In genomic region chr20:6007094-6007528, GRCh38 we compare ENCODE assay signal across 8 cellular contexts. TPM values are rescaled to one million over a fixed set of nuclear protein-coding genes. Genes with fewer than 3 reads are reported as not detected.
DNase-seq lines count a peak whose midpoint lies in the region; ATAC-seq and TF ChIP-seq lines count a peak whose summit lies in the region.

No MANE protein-coding gene starts in this region.

- H3K36me3 Mint-ChIP-seq in osteocyte (ENCODE audit: unreplicated experiment) = peaks cover 14% of the 10 kb centered on the region

- H3K4me1 ChIP-seq in DND-41 (ENCODE audit: insufficient read depth, low read length) = peaks cover 36% of the 10 kb centered on the region
- peaks cover 14% of the 10 kb centered on the region for H3K4me1 ChIP-seq in effector memory CD4-positive, alpha-beta T cell (ENCODE audit: control insufficient read depth, insufficient read depth, low read length, poor library complexity, severe bottlenecking)

- ATAC-seq in DND-41 (ENCODE audit: insufficient read depth, low read depth) = no peak; the same call in 2 of the 3 replicates
- no peak for ATAC-seq in HG03460 (IDR thresholded peaks at IDR 0.05; ENCODE audit: unreplicated experiment)
- no peak for ATAC-seq in GM21529 (IDR thresholded peaks at IDR 0.05; ENCODE audit: unreplicated experiment)
- no peak for ATAC-seq in HG03565 (IDR thresholded peaks at IDR 0.05; ENCODE audit: unreplicated experiment)

- H3K79me2 ChIP-seq in DND-41 (ENCODE audit: insufficient read depth, low read length) = peaks cover 67% of the 10 kb centered on the region

- peaks cover 33% of the 10 kb centered on the region for H3K36me3 ChIP-seq in DND-41 (ENCODE audit: insufficient read depth, low read length)
- H3K36me3 ChIP-seq in effector memory CD4-positive, alpha-beta T cell (ENCODE audit: control insufficient read depth, insufficient read depth, low read length) = peaks cover 19% of the 10 kb centered on the region

- H3K27me3 Mint-ChIP-seq in osteocyte (ENCODE audit: unreplicated experiment) = no peaks in the 10 kb centered on the region

- H3K27ac Mint-ChIP-seq in osteocyte (ENCODE audit: unreplicated experiment) = peak overlapping the region; percentile 87

- H3K9me3 ChIP-seq in DND-41 (ENCODE audit: insufficient read depth, low read length, severe bottlenecking) = no peaks in the 10 kb centered on the region
- no peaks in the 10 kb centered on the region for H3K9me3 ChIP-seq in effector memory CD4-positive, alpha-beta T cell (ENCODE audit: control insufficient read depth, low read length)

- H3K9ac ChIP-seq in DND-41 (ENCODE audit: low read depth, low read length) = peak overlapping the region; percentile 94

- H3K27ac ChIP-seq in DND-41 (ENCODE audit: low read length) = peak overlapping the region; percentile 85
- H3K27ac ChIP-seq in effector memory CD4-positive, alpha-beta T cell (ENCODE audit: insufficient read depth, low read length, poor library complexity, severe bottlenecking) = no peak overlapping the region

- DNase-seq in DND-41 (peak; percentile 19), NAMALWA (ENCODE audit: low spot score) (peak; percentile 28), osteocyte (ENCODE audit: extremely low spot score, unreplicated experiment) (no peak), NCI-H2171 (lab: John Stamatoyannopoulos, UW) (no peak)
- no peak for DNase-seq in effector memory CD4-positive, alpha-beta T cell

- peaks cover 24% of the 10 kb centered on the region; the same call in 1 of the 2 replicates for H4K20me1 ChIP-seq in DND-41 (ENCODE audit: insufficient read depth, low read length)

- H3K4me3 ChIP-seq in DND-41 (ENCODE audit: low read depth in 1 of 2, low read length in 2 of 2) = peak overlapping the region; percentile 64 to 82; a peak in 3 of 4 replicates
- peak overlapping the region; percentile 87 for H3K4me3 ChIP-seq in effector memory CD4-positive, alpha-beta T cell (ENCODE audit: insufficient read depth, low read depth, low read length, poor library complexity, severe bottlenecking)

- H3K4me3 Mint-ChIP-seq in osteocyte (ENCODE audit: unreplicated experiment) = peak overlapping the region; percentile 92

- H3K27me3 ChIP-seq in DND-41 (ENCODE audit: insufficient read depth, low read length, poor library complexity) = no peaks in the 10 kb centered on the region
- no peaks in the 10 kb centered on the region for H3K27me3 ChIP-seq in effector memory CD4-positive, alpha-beta T cell (replicated peaks; ENCODE audit: control insufficient read depth, insufficient read depth, low read length, poor library complexity, severe bottlenecking)

- 0 out of 2 replicates have a peak overlapping the region, but pooled peaks have one; percentile 93 for H2AFZ ChIP-seq in DND-41 (ENCODE audit: low read depth, low read length)

- no peaks in the 10 kb centered on the region for H3K9me3 Mint-ChIP-seq in osteocyte (ENCODE audit: unreplicated experiment)

- H3K4me2 ChIP-seq in DND-41 (ENCODE audit: insufficient read depth, low read length) = peak overlapping the region; percentile 69

- H3K4me1 Mint-ChIP-seq in osteocyte (ENCODE audit: unreplicated experiment) = peaks cover 28% of the 10 kb centered on the region

- no peak for TF ChIP-seq CTCF in DND-41 (IDR thresholded peaks at IDR 0.05; ENCODE audit: borderline replicate concordance, extremely low read depth, low read length, poor library complexity, severe bottlenecking)
- no peak for TF ChIP-seq CTCF in osteocyte (IDR thresholded peaks at IDR 0.05)

RNA-seq across cellular contexts. Expression of gene CRLS1, which starts 1.2 kb away (rescaled TPM):
- total RNA-seq in osteocyte = 32.5 and 40.7 TPM in 2 replicates

RNA-seq across cellular contexts. Expression of gene LRRN4, which starts 46.7 kb away (rescaled TPM):
- total RNA-seq in osteocyte = not detected in 2 replicates

RNA-seq across cellular contexts. Expression of gene MCM8, which starts 56.7 kb away (rescaled TPM):
- total RNA-seq in osteocyte = 6.3 and 7.1 TPM in 2 replicates

RNA-seq across cellular contexts. Expression of gene TRMT6, which starts 56.8 kb away (rescaled TPM):
- 11.1 and 11.4 TPM in 2 replicates for total RNA-seq in osteocyte

Comparison
In these comparisons a context has a peak if more than half of its experiments do, and no peak if none do; other contexts are left out.
1. DNase-seq: peak in DND-41 (single experiment) and NAMALWA (single experiment); none in effector memory CD4-positive, alpha-beta T cell (0 of 3), osteocyte (single experiment) and NCI-H2171 (single experiment).